21 cellular contexts compared by ENCODE assay signal in the genomic region with DNA sequence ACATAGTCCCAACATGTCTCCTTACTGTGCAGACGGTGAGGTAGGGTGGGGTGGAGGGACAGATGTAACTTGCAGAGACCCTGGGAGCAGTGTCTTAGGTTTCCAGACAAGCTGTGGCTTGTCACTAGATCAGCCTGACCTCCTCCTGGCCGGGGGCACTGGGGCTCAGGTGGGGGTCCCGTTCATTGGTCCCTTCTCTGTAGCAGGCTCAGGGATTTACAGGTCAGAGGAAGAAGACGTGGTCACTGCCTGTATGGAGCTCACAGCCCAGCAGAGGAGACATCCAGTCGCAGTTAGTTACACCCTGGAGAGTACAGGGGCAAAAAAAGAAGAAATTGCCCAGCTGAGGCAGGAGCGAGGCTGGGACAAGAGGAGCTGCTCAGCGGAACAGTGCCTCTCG. TPM values are rescaled to one million over a fixed set of nuclear protein-coding genes. Genes with fewer than 3 reads are reported as not detected.
A peak's percentile ranks its signal among the peaks of the same experiment; 100 is the strongest.
DNase-seq lines count a peak whose midpoint lies in the region; ATAC-seq and TF ChIP-seq lines count a peak whose summit lies in the region.
"Had no signal": no experiment of that assay in that cellular context is flagged by ENCODE, and none has a peak within 500 bp of the region (broad histone marks: within the 10 kb centered on the region; RNA-seq: fewer than 3 reads in every experiment).

No MANE protein-coding gene starts in this region.

- H3K79me1 ChIP-seq in IMR-90 (ENCODE audit: low read depth in 1 of 2, low read length in 2 of 2): no peaks in the 10 kb centered on the region
- peaks cover 2% of the 10 kb centered on the region for H3K79me1 ChIP-seq in neuronal stem cell (ENCODE audit: low read depth, low read length)

- H3K18ac ChIP-seq in IMR-90 (ENCODE audit: low read depth, low read length): no peak overlapping the region
- H3K18ac ChIP-seq in neuronal stem cell (ENCODE audit: low read length): peak overlapping the region; percentile 33

- DNase-seq in activated effector memory CD4-positive, alpha-beta T cell treated with anti-CD3 and anti-CD28 coated beads, Interleukin-2, amount 50 U/mL, for 16 hours: peak; percentile 31
- no peak for DNase-seq in activated effector memory CD4-positive, alpha-beta T cell treated with Interleukin-2 at 50 U/mL for 16 hours
- DNase-seq in IMR-90 (no peak), neuronal stem cell (ENCODE audit: low spot score) (no peak), stomach (peak; percentile 17), DMS114 treated with DMSO at 0.1 percent for 48 hours (lab: John Stamatoyannopoulos, UW; ENCODE audit: unreplicated experiment) (no peak), Peyer's patch (no peak)
- DNase-seq: BE2C; CD4-positive, CD25-positive, alpha-beta regulatory T cell; COR-L47; DMS 273 treated with DMSO at 0.1 percent for 48 hours; GF-D8; GOT3; Karpas-422; NCI-H1436; NCI-H2029; NCI-H446 treated with DMSO at 0.1 percent for 48 hours had no signal

- H3K4ac ChIP-seq in IMR-90 (ENCODE audit: low read depth, low read length): no peak overlapping the region
- no peak overlapping the region for H3K4ac ChIP-seq in neuronal stem cell (ENCODE audit: low read length)

- H3K23ac ChIP-seq in IMR-90 (ENCODE audit: low read depth, low read length) (no peak overlapping the region), neuronal stem cell (ENCODE audit: low read depth, low read length, poor library complexity) (no peak overlapping the region)

- CTCF ChIA-PET in IMR-90 (lab: Yijun Ruan, JAX): no interaction called here

- H2BK120ac ChIP-seq in IMR-90 (ENCODE audit: low read depth, low read length) (no peak overlapping the region), neuronal stem cell (ENCODE audit: low read depth, low read length) (no peak overlapping the region)

- WGBS in IMR-90 (ENCODE audit: extremely low coverage in 2 of 2, insufficient read length in 1 of 2), 2 experiments: 100% methylated on average over 4 of the region's 8 CpGs; no CpG with 5 or more reads in 1 of the 2 experiments
- WGBS in neuronal stem cell (ENCODE audit: extremely low coverage in 2 of 2, insufficient read length in 2 of 2, insufficient replicate concordance in 1 of 2), 2 donors: no CpG with 5 or more reads among the region's 8 CpGs
- 78 to 85% (median 83%) methylated on average over 8 of the region's 8 CpGs for WGBS in stomach, 5 donors

- peak overlapping the region; percentile 70 for H2AK9ac ChIP-seq in IMR-90 (replicated peaks; ENCODE audit: low read depth, low read length, poor library complexity)

- no peak overlapping the region for H3K56ac ChIP-seq in IMR-90 (ENCODE audit: extremely low read depth, insufficient read depth, low read length)

- H2BK5ac ChIP-seq in IMR-90 (ENCODE audit: low read depth, low read length, poor library complexity, severe bottlenecking): no peak overlapping the region
- no peak overlapping the region for H2BK5ac ChIP-seq in neuronal stem cell (ENCODE audit: low read length)

- H3K9ac ChIP-seq in IMR-90 (ENCODE audit: low read depth, low read length) (no peak overlapping the region), neuronal stem cell (ENCODE audit: low read depth, low read length, poor library complexity) (no peak overlapping the region)

- dilution Hi-C loops in IMR-90 (cut with HindIII; ENCODE audit: low sequenced_read_pairs, unreplicated experiment): no loop called here

- no peak for TF ChIP-seq CTCF in IMR-90 (conservative IDR thresholded peaks at IDR 0.05; ENCODE audit: low read depth, low read length)
- no peak for TF ChIP-seq CTCF in stomach (IDR thresholded peaks at IDR 0.05)
- no peak for TF ChIP-seq CTCF in Peyer's patch (IDR thresholded peaks at IDR 0.05)

- H4K8ac ChIP-seq in IMR-90 (ENCODE audit: low read depth in 2 of 2, low read length in 2 of 2) (no peak overlapping the region), neuronal stem cell (ENCODE audit: low read depth, low read length) (no peak overlapping the region)

- H3K9me3 ChIP-seq in IMR-90 (ENCODE audit: control insufficient read depth, insufficient read depth, low read length): no peaks in the 10 kb centered on the region
- H3K9me3 ChIP-seq in neuronal stem cell (replicated peaks in 1 of 2; ENCODE audit: control insufficient read depth in 2 of 2, insufficient read depth in 1 of 2, low read depth in 1 of 2, low read length in 2 of 2): no peaks in the 10 kb centered on the region
- no peaks in the 10 kb centered on the region for H3K9me3 ChIP-seq in stomach
- H3K9me3 ChIP-seq in Peyer's patch: no peaks in the 10 kb centered on the region
- H3K9me3 ChIP-seq: BE2C had no signal

- in situ Hi-C loops in IMR-90 (cut with MboI; ENCODE audit: low sequenced_read_pairs): no loop called here

- no peak overlapping the region for H4K5ac ChIP-seq in IMR-90 (ENCODE audit: low read depth, low read length)

- H3K9me1 ChIP-seq in IMR-90 (ENCODE audit: insufficient read depth, low read length): peaks cover 17% of the 10 kb centered on the region

- H3K36me3 ChIP-seq in IMR-90 (ENCODE audit: control insufficient read depth, insufficient read depth, low read length) (no peaks in the 10 kb centered on the region), neuronal stem cell (replicated peaks in 1 of 2; ENCODE audit: control insufficient read depth in 2 of 2, insufficient read depth in 2 of 2, low read length in 2 of 2) (no peaks in the 10 kb centered on the region), stomach (no peaks in the 10 kb centered on the region), Peyer's patch (no peaks in the 10 kb centered on the region)
- H3K36me3 ChIP-seq: BE2C had no signal

- BruUV-seq in IMR-90 (replicated peaks; lab: Mats Ljungman, UMichigan): no TSS peak

- H2BK12ac ChIP-seq in neuronal stem cell (ENCODE audit: low read length): no peak overlapping the region

- no peak overlapping the region for H3K4me3 ChIP-seq in IMR-90 (ENCODE audit: insufficient read depth, low read depth, low read length)
- H3K4me3 ChIP-seq in neuronal stem cell (ENCODE audit: low read length in 2 of 2): no peak overlapping the region
- no peak overlapping the region for H3K4me3 ChIP-seq in stomach
- no peak overlapping the region for H3K4me3 ChIP-seq in Peyer's patch

- H3K27me3 ChIP-seq in IMR-90 (ENCODE audit: control insufficient read depth, insufficient read depth, low read length): no peaks in the 10 kb centered on the region; the same call in 1 of the 2 replicates
- H3K27me3 ChIP-seq in neuronal stem cell (ENCODE audit: control insufficient read depth in 3 of 3, insufficient read depth in 3 of 3, low read depth in 1 of 3, low read length in 3 of 3): peaks cover 0 to 17% (median 0%) of the 10 kb centered on the region in 3 experiments
- peaks cover 0 to 8% (median 0%) of the 10 kb centered on the region in 3 donors for H3K27me3 ChIP-seq in stomach
- H3K27me3 ChIP-seq in Peyer's patch: no peaks in the 10 kb centered on the region
- H3K27me3 ChIP-seq: BE2C had no signal

- H2BK15ac ChIP-seq in IMR-90 (ENCODE audit: low read depth, low read length) (no peak overlapping the region), neuronal stem cell (ENCODE audit: low read length) (peak overlapping the region; percentile 80)

- TF ChIP-seq POLR2A in IMR-90 (IDR thresholded peaks at IDR 0.05; ENCODE audit: low read depth, low read length) (no peak), stomach (IDR thresholded peaks at IDR 0.05) (no peak), Peyer's patch (IDR thresholded peaks at IDR 0.05) (no peak)

- no peak overlapping the region for H2AK5ac ChIP-seq in IMR-90 (ENCODE audit: low read depth, low read length)
- H2AK5ac ChIP-seq in neuronal stem cell (ENCODE audit: low read depth, low read length): no peak overlapping the region

- no peaks in the 10 kb centered on the region for H4K20me1 ChIP-seq in IMR-90 (ENCODE audit: insufficient read depth, low read length)

- POLR2A ChIA-PET in IMR-90 (lab: Charles Lee; ENCODE audit: unreplicated experiment): no interaction called here

- no peak overlapping the region for H3K14ac ChIP-seq in IMR-90 (replicated peaks; ENCODE audit: low read depth, low read length)
- peak overlapping the region; percentile 0 for H3K14ac ChIP-seq in neuronal stem cell (ENCODE audit: low read length)

- H3K4me1 ChIP-seq in IMR-90 (ENCODE audit: control insufficient read depth, insufficient read depth, low read length) (peaks cover 10% of the 10 kb centered on the region), neuronal stem cell (ENCODE audit: control insufficient read depth in 2 of 2, insufficient read depth in 1 of 2, low read depth in 1 of 2, low read length in 2 of 2) (peaks cover 0 to 2% of the 10 kb centered on the region in 2 donors), stomach (peaks cover 0 to 39% (median 13%) of the 10 kb centered on the region in 4 donors), Peyer's patch (peaks cover 0 to 5% (median 0%) of the 10 kb centered on the region in 4 donors)
- H3K4me1 ChIP-seq: BE2C had no signal

- ATAC-seq in IMR-90 (ENCODE audit: low read depth): no peak
- no peak for ATAC-seq in HG03196 (IDR thresholded peaks at IDR 0.05; ENCODE audit: unreplicated experiment)
- ATAC-seq: Right ventricle myocardium inferior had no signal

- H3K27ac ChIP-seq in IMR-90 (ENCODE audit: insufficient read depth, low read length) (no peak overlapping the region), neuronal stem cell (replicated peaks; ENCODE audit: low read length) (no peak overlapping the region), stomach (no peak overlapping the region), Peyer's patch (no peak overlapping the region)
- H3K27ac ChIP-seq: HL-60 had no signal

- intact Hi-C loops in IMR-90 (cut with micrococcal nuclease) (no loop called here), stomach (cut with DNase I; ENCODE audit: low total_unique reads) (no loop called here)

- H2AFZ ChIP-seq in IMR-90 (replicated peaks; ENCODE audit: low read length, poor library complexity) (no peak overlapping the region), neuronal stem cell (ENCODE audit: low read length) (no peak overlapping the region)

- TF ChIP-seq RAD21 in IMR-90 (IDR thresholded peaks at IDR 0.05; ENCODE audit: low read length): no peak

- H4K91ac ChIP-seq in IMR-90 (ENCODE audit: insufficient read depth, low read depth, low read length) (no peak overlapping the region), neuronal stem cell (ENCODE audit: low read depth, low read length, poor library complexity) (no peak overlapping the region)

- H3K4me2 ChIP-seq in IMR-90 (ENCODE audit: low read depth, low read length) (no peak overlapping the region), neuronal stem cell (ENCODE audit: insufficient read depth, low read length, poor library complexity, severe bottlenecking) (no peak overlapping the region)

- no peak for TF ChIP-seq EP300 in stomach (IDR thresholded peaks at IDR 0.05)

- H2BK20ac ChIP-seq in IMR-90 (ENCODE audit: low read depth, low read length): no peak overlapping the region

RNA-seq across cellular contexts. Expression of a gene that starts 22.0 kb away (rescaled TPM):
- 10.8 and 12.9 TPM in 2 replicates for total RNA-seq in IMR-90 (2012; rRNA removed)
- 11.5 and 11.8 TPM in 2 replicates for polyA plus RNA-seq in IMR-90 (2012; rRNA removed)
- 4.6 and 7.4 TPM in 2 replicates for polyA plus RNA-seq in IMR-90 (2012; cell fraction: cytosol; rRNA removed)
- 20.6 and 35.3 TPM in 2 replicates for polyA plus RNA-seq in IMR-90 (2012; cell fraction: nucleus; rRNA removed; ENCODE audit: low replicate concordance)
- 20.7 TPM for polyA plus RNA-seq in neuronal stem cell (2013, experiment 1 of 2)
- 20.5 TPM for polyA plus RNA-seq in neuronal stem cell (2013, experiment 2 of 2)
- total RNA-seq in stomach: 10 to 100 TPM in 1 of 5 donors, 1 to 10 TPM in 1, under 1 TPM in 2, not detected in 1; under 0.01 to 12.1 (median 2.4) TPM
- 1 to 10 TPM in 2 of 3 donors, under 1 TPM in 1; 0.83 to 2.1 (median 1.4) TPM for polyA plus RNA-seq in stomach
- total RNA-seq in Peyer's patch: 10 to 100 TPM in 1 of 4 donors, 1 to 10 TPM in 2, under 1 TPM in 1; 0.18 to 11.6 (median 2.4) TPM
- polyA plus RNA-seq: IgD-negative memory B cell had no signal

Comparison
In these comparisons a context has a peak if more than half of its experiments do, and no peak if none do; other contexts are left out.
1. DNase-seq: peak in activated effector memory CD4-positive, alpha-beta T cell treated with anti-CD3 and anti-CD28 coated beads, Interleukin-2, amount 50 U/mL, for 16 hours (single experiment) and stomach (single experiment); none in activated effector memory CD4-positive, alpha-beta T cell treated with Interleukin-2 at 50 U/mL for 16 hours (single experiment), IMR-90 (single experiment), neuronal stem cell (single experiment), DMS114 treated with DMSO at 0.1 percent for 48 hours (single experiment) and Peyer's patch (0 of 3).